In the genomic region with DNA sequence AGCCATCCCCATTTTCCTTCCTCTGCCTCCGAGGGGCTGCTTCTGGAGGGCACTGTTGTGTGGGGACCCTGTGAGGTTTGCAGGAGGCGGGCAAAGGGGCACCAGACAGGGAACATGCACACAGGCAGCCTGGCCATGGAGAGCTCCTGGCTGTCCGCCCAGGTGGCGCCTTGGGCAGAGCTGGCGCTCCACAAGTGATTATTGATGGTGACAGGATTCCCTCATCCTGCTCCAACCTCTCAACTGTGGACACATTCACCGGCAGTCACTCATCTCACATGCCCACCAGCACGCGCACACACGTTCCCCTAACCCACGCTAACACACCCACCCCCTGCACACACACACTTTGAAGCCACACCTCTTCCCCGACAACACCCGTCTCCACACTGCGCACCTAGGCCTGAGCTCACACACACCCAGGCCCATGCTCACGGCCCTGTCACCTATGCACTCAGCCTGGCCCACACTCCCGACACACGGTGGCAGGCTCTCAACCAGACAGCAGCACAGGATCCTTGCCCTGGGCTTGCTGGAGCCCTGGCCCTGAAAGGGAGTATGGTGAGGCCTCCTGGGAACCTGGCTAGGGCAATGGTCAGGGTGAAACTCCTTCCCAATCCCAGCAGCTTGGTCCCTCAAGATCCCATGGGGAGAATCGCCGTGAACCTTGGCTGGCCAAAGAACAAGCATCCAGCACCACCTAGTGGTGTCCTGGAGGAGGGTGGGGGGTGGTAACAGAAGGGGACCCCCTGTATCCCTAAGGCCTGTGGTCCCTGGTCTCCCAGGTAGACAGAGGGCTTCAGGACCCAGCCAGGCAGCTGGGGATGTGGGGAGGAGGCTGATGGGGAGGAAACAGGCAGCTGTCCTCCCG, we compare ENCODE assay signal across 1 cellular context.
TF ChIP-seq lines count a peak whose summit lies in the region.

No MANE protein-coding gene starts in this region.

TF ChIP-seq in HepG2, 621 proteins besides CTCF, POLR2A, EP300 and RAD21 (continued from another document and continues in another):
- TF ChIP-seq, protein P1, sequence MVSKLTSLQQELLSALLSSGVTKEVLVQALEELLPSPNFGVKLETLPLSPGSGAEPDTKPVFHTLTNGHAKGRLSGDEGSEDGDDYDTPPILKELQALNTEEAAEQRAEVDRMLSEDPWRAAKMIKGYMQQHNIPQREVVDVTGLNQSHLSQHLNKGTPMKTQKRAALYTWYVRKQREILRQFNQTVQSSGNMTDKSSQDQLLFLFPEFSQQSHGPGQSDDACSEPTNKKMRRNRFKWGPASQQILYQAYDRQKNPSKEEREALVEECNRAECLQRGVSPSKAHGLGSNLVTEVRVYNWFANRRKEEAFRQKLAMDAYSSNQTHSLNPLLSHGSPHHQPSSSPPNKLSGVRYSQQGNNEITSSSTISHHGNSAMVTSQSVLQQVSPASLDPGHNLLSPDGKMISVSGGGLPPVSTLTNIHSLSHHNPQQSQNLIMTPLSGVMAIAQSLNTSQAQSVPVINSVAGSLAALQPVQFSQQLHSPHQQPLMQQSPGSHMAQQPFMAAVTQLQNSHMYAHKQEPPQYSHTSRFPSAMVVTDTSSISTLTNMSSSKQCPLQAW (CRISPR knock-in tag; IDR thresholded peaks at IDR 0.05): peak; percentile 63; the same call in 1 of the 2 replicates
- no peak for TF ChIP-seq CREM (IDR thresholded peaks at IDR 0.05)
- TF ChIP-seq CREM (CRISPR knock-in tag; IDR thresholded peaks at IDR 0.05): no peak
- TF ChIP-seq, protein P2, sequence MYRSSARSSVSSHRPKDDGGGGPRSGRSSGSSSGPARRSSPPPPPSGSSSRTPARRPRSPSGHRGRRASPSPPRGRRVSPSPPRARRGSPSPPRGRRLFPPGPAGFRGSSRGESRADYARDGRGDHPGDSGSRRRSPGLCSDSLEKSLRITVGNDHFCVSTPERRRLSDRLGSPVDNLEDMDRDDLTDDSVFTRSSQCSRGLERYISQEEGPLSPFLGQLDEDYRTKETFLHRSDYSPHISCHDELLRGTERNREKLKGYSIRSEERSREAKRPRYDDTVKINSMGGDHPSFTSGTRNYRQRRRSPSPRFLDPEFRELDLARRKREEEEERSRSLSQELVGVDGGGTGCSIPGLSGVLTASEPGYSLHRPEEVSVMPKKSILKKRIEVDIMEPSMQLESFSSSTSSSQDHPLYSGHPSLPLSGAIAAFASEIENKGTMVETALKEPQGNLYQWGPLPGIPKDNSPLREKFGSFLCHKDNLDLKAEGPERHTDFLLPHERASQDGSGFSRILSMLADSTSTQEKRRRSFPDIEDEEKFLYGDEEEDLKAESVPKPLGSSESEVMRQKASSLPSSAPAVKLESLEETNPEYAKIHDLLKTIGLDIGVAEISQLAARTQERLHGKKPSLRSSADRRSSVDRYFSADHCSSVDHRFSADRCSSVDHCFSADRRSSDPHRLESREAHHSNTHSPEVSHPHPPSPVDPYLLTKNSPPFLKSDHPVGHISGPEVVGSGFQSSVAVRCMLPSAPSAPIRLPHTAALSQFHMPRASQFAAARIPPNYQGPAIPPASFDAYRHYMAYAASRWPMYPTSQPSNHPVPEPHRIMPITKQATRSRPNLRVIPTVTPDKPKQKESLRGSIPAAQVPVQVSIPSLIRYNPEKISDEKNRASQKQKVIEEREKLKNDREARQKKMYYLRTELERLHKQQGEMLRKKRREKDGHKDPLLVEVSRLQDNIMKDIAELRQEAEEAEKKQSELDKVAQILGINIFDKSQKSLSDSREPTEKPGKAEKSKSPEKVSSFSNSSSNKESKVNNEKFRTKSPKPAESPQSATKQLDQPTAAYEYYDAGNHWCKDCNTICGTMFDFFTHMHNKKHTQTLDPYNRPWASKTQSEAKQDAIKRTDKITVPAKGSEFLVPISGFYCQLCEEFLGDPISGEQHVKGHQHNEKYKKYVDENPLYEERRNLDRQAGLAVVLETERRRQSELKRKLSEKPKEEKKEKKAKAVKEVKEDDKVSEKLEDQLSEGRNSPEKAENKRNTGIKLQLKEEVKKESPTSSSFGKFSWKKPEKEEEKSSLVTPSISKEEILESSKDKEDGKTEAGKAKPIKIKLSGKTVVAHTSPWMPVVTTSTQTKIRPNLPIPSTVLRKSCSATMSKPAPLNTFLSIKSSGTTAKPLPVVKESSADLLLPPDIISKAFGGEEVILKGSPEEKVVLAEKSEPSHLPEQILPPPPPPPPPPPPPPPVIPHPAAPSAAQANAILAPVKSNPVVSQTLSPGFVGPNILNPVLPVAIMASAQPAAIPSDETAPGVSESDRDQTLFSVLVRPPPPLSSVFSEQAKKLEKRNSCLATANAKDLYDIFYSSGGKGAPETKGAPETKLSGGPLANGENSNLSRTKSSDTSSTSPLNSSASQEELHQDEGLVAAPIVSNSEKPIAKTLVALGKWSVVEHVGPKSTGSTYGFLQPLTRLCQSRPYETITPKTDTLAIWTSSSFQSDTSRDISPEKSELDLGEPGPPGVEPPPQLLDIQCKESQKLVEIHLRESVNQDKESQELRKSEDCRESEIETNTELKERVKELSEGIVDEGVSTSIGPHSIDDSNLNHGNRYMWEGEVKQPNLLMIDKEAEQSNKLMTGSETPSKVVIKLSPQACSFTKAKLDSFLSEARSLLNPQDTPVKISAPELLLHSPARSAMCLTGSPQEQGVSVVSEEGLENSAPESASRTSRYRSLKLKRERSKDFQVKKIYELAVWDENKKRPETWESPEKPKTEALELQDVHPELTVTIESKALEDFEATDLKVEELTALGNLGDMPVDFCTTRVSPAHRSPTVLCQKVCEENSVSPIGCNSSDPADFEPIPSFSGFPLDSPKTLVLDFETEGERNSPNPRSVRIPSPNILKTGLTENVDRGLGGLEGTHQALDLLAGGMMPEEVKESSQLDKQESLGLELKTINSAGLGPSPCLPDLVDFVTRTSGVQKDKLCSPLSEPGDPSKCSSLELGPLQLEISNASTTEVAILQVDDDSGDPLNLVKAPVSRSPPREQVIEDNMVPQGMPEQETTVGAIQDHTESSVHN (CRISPR knock-in tag; IDR thresholded peaks at IDR 0.05): peak; percentile 80
- TF ChIP-seq SAP130 (CRISPR knock-in tag; IDR thresholded peaks at IDR 0.05; ENCODE audit: low read depth): peak; percentile 69
- peak; percentile 94 for TF ChIP-seq EED (CRISPR knock-in tag; IDR thresholded peaks at IDR 0.05)
- TF ChIP-seq SRSF1 (optimal IDR thresholded peaks at IDR 0.05; ENCODE audit: low read depth, low read length): peak; percentile 46
- peak; percentile 83; the same call in 1 of the 2 replicates for TF ChIP-seq ZNF225 (CRISPR knock-in tag; IDR thresholded peaks at IDR 0.05)
- TF ChIP-seq HOXA3 (CRISPR knock-in tag; IDR thresholded peaks at IDR 0.05): peak; percentile 78; the same call in 1 of the 2 replicates
- TF ChIP-seq, protein P3, sequence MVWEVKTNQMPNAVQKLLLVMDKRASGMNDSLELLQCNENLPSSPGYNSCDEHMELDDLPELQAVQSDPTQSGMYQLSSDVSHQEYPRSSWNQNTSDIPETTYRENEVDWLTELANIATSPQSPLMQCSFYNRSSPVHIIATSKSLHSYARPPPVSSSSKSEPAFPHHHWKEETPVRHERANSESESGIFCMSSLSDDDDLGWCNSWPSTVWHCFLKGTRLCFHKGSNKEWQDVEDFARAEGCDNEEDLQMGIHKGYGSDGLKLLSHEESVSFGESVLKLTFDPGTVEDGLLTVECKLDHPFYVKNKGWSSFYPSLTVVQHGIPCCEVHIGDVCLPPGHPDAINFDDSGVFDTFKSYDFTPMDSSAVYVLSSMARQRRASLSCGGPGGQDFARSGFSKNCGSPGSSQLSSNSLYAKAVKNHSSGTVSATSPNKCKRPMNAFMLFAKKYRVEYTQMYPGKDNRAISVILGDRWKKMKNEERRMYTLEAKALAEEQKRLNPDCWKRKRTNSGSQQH (CRISPR knock-in tag; IDR thresholded peaks at IDR 0.05; ENCODE audit: low read depth): peak; percentile 95
- peak; percentile 95; the same call in 1 of the 2 replicates for TF ChIP-seq NFKB2 (CRISPR knock-in tag; IDR thresholded peaks at IDR 0.05; ENCODE audit: borderline replicate concordance)
- TF ChIP-seq ARNTL (CRISPR knock-in tag; IDR thresholded peaks at IDR 0.05): 0 out of 2 replicates have a peak, but pooled peaks have one; percentile 33
- peak; percentile 65; the same call in 1 of the 2 replicates for TF ChIP-seq ZFP90 (CRISPR knock-in tag; IDR thresholded peaks at IDR 0.05; ENCODE audit: borderline replicate concordance)
- peak; percentile 38; the same call in 1 of the 2 replicates for TF ChIP-seq ELF1 (CRISPR knock-in tag; IDR thresholded peaks at IDR 0.05)
- TF ChIP-seq YEATS4 (CRISPR knock-in tag; IDR thresholded peaks at IDR 0.05; ENCODE audit: borderline replicate concordance): peak; percentile 46; the same call in 1 of the 2 replicates
- no peak for TF ChIP-seq ZSCAN9 (CRISPR knock-in tag; IDR thresholded peaks at IDR 0.05; ENCODE audit: borderline replicate concordance)
- TF ChIP-seq KDM2A (CRISPR knock-in tag; IDR thresholded peaks at IDR 0.05; ENCODE audit: borderline replicate concordance, low read depth): peak; percentile 76; the same call in 1 of the 2 replicates
- peak; percentile 66 for TF ChIP-seq RNF2 (conservative IDR thresholded peaks at IDR 0.05; ENCODE audit: low read depth)
- TF ChIP-seq ZNF567 (CRISPR knock-in tag; IDR thresholded peaks at IDR 0.05; ENCODE audit: borderline replicate concordance): 0 out of 2 replicates have a peak, but pooled peaks have one; percentile 89
- peak; percentile 43 for TF ChIP-seq IKZF4 (CRISPR knock-in tag; IDR thresholded peaks at IDR 0.05; ENCODE audit: borderline replicate concordance, low read depth, not compliant biosample characterization)
- TF ChIP-seq ETV6 (CRISPR knock-in tag; conservative IDR thresholded peaks at IDR 0.05): 0 out of 2 replicates have a peak, but pooled peaks have one; percentile 44
- no peak for TF ChIP-seq GFI1 (CRISPR knock-in tag; IDR thresholded peaks at IDR 0.05; ENCODE audit: borderline replicate concordance)
- TF ChIP-seq HDAC1 (CRISPR knock-in tag; IDR thresholded peaks at IDR 0.05): peak; percentile 50; the same call in 1 of the 2 replicates
- peak; percentile 68 for TF ChIP-seq TARDBP (CRISPR knock-in tag; IDR thresholded peaks at IDR 0.05)
- TF ChIP-seq, protein P4, sequence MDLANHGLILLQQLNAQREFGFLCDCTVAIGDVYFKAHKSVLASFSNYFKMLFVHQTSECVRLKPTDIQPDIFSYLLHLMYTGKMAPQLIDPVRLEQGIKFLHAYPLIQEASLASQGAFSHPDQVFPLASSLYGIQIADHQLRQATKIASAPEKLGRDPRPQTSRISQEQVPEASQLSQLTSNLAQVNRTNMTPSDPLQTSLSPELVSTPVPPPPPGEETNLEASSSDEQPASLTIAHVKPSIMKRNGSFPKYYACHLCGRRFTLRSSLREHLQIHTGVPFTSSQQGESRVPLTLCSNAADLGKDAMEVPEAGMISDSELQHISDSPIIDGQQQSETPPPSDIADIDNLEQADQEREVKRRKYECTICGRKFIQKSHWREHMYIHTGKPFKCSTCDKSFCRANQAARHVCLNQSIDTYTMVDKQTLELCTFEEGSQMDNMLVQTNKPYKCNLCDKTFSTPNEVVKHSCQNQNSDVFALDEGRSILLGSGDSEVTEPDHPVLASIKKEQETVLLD (CRISPR knock-in tag; IDR thresholded peaks at IDR 0.05; ENCODE audit: low read depth): no peak
- 0 out of 2 replicates have a peak, but pooled peaks have one; percentile 50 for TF ChIP-seq TEAD2 (CRISPR knock-in tag; IDR thresholded peaks at IDR 0.05)
- TF ChIP-seq MAFG (CRISPR knock-in tag; IDR thresholded peaks at IDR 0.05): no peak
- peak; percentile 78 for TF ChIP-seq ZNF883 (CRISPR knock-in tag; IDR thresholded peaks at IDR 0.05; ENCODE audit: not compliant biosample characterization)
- 0 out of 2 replicates have a peak, but pooled peaks have one; percentile 45 for TF ChIP-seq ZNF335 (CRISPR knock-in tag; IDR thresholded peaks at IDR 0.05)
- TF ChIP-seq ZNF33B (CRISPR knock-in tag; IDR thresholded peaks at IDR 0.05): peak; percentile 86; the same call in 1 of the 2 replicates
- TF ChIP-seq MED1 (CRISPR knock-in tag; IDR thresholded peaks at IDR 0.05): 0 out of 2 replicates have a peak, but pooled peaks have one; percentile 49
- TF ChIP-seq KDM3A (CRISPR knock-in tag; IDR thresholded peaks at IDR 0.05; ENCODE audit: low read depth): peak; percentile 69
- 0 out of 2 replicates have a peak, but pooled peaks have one; percentile 49 for TF ChIP-seq HNRNPL (IDR thresholded peaks at IDR 0.05; ENCODE audit: low read depth, low read length)
- no peak for TF ChIP-seq CHCHD3 (CRISPR knock-in tag; IDR thresholded peaks at IDR 0.05)
- TF ChIP-seq ZNF839 (CRISPR knock-in tag; IDR thresholded peaks at IDR 0.05; ENCODE audit: borderline replicate concordance): peak; percentile 62; the same call in 1 of the 2 replicates
- peak; percentile 88 for TF ChIP-seq ZNF782 (CRISPR knock-in tag; IDR thresholded peaks at IDR 0.05; ENCODE audit: borderline replicate concordance)
- TF ChIP-seq NR2C2 (CRISPR knock-in tag; IDR thresholded peaks at IDR 0.05; ENCODE audit: borderline replicate concordance): 0 out of 2 replicates have a peak, but pooled peaks have one; percentile 50
- TF ChIP-seq SP4 (CRISPR knock-in tag; IDR thresholded peaks at IDR 0.05): peak; percentile 63; the same call in 1 of the 2 replicates
- TF ChIP-seq ZSCAN31 (CRISPR knock-in tag; IDR thresholded peaks at IDR 0.05; ENCODE audit: low read depth): peak; percentile 82; the same call in 1 of the 2 replicates
- TF ChIP-seq ZNF619 (CRISPR knock-in tag; IDR thresholded peaks at IDR 0.05): peak; percentile 91; the same call in 1 of the 2 replicates
- TF ChIP-seq SALL1 (CRISPR knock-in tag; IDR thresholded peaks at IDR 0.05): peak; percentile 70; the same call in 1 of the 2 replicates
- TF ChIP-seq, protein P5, sequence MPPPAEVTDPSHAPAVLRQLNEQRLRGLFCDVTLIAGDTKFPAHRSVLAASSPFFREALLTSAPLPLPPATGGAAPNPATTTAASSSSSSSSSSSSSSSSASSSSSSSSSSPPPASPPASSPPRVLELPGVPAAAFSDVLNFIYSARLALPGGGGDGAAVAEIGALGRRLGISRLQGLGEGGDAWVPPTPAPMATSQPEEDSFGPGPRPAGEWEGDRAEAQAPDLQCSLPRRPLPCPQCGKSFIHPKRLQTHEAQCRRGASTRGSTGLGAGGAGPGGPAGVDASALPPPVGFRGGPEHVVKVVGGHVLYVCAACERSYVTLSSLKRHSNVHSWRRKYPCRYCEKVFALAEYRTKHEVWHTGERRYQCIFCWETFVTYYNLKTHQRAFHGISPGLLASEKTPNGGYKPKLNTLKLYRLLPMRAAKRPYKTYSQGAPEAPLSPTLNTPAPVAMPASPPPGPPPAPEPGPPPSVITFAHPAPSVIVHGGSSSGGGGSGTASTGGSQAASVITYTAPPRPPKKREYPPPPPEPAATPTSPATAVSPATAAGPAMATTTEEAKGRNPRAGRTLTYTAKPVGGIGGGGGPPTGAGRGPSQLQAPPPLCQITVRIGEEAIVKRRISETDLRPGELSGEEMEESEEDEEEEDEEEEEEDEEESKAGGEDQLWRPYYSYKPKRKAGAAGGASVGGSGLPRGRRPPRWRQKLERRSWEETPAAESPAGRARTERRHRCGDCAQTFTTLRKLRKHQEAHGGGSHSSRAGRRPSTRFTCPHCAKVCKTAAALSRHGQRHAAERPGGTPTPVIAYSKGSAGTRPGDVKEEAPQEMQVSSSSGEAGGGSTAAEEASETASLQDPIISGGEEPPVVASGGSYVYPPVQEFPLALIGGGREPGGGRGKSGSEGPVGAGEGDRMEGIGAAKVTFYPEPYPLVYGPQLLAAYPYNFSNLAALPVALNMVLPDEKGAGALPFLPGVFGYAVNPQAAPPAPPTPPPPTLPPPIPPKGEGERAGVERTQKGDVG (CRISPR knock-in tag; IDR thresholded peaks at IDR 0.05; ENCODE audit: borderline replicate concordance): peak; percentile 35; the same call in 1 of the 2 replicates
- 0 out of 2 replicates have a peak, but pooled peaks have one; percentile 25 for TF ChIP-seq ZNF589 (CRISPR knock-in tag; conservative IDR thresholded peaks at IDR 0.05)
- 0 out of 2 replicates have a peak, but pooled peaks have one; percentile 89 for TF ChIP-seq PAX8 (CRISPR knock-in tag; IDR thresholded peaks at IDR 0.05; ENCODE audit: borderline replicate concordance)
- TF ChIP-seq NPAS2 (CRISPR knock-in tag; IDR thresholded peaks at IDR 0.05; ENCODE audit: borderline replicate concordance): no peak
- no peak for TF ChIP-seq ZNF224 (CRISPR knock-in tag; IDR thresholded peaks at IDR 0.05)
- 0 out of 2 replicates have a peak, but pooled peaks have one; percentile 33 for TF ChIP-seq ZNF777 (CRISPR knock-in tag; IDR thresholded peaks at IDR 0.05)
